In the genomic region with DNA sequence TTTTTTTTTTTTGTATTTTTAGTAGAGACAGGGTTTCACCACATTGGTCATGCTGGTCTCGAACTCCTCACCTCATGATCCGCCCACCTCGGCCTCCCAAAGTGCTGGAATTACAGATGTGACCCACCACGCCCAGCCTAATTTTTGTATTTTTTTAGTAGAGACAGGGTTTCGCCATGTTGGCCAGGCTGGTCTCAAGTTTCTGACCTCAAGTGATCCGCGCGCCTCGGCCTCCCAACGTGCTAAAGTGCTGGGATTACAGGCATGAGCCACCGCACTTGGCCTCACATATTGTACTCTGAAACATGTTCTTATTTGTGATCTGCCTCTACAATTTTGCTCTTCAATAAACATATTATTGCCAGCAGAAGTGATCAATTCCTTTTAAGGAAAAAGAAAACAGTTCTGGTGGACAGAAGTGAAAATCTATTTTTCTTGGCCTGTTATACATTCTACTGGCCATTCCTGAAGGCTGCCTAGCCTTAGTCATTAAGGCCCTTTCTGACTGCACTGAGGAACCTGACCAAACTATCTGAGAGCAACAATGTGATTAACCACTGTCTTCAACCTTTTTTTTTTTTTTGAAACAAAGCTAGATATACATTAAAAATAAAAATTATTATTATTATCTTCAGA, we compare ENCODE assay signal across 17 cellular contexts. TPM values are rescaled to one million over a fixed set of nuclear protein-coding genes. Genes with fewer than 3 reads are reported as not detected.
A peak's percentile ranks its signal among the peaks of the same experiment; 100 is the strongest.
DNase-seq lines count a peak whose midpoint lies in the region; ATAC-seq and TF ChIP-seq lines count a peak whose summit lies in the region.
"Had no signal": no experiment of that assay in that cellular context is flagged by ENCODE, and none has a peak within 500 bp of the region (broad histone marks: within the 10 kb centered on the region; RNA-seq: fewer than 3 reads in every experiment).

No MANE protein-coding gene starts in this region.

- H3K9me2 ChIP-seq in GM23248 (ENCODE audit: insufficient read depth), result no peaks in the 10 kb centered on the region

- H3F3A ChIP-seq in GM23248 (ENCODE audit: insufficient read depth), result peaks cover 7% of the 10 kb centered on the region; the same call in 1 of the 2 replicates

- no peaks in the 10 kb centered on the region for H3K27me3 ChIP-seq in GM23248 (replicated peaks; ENCODE audit: insufficient read depth)
- no peaks in the 10 kb centered on the region for H3K27me3 ChIP-seq in brain microvascular endothelial cell (replicated peaks)
- no peaks in the 10 kb centered on the region for H3K27me3 ChIP-seq in testis
- H3K27me3 ChIP-seq: BLaER1 treated with 17β-estradiol and CSF1 and Interleukin-3, amounts not matched to agents 10 nM and 100 nM; sigmoid colon; stomach had no signal

- WGBS in GM23248 (ENCODE audit: low coverage in 1 of 2, low lambda C conversion rate in 2 of 2, missing lambda C conversion rate in 2 of 2), 2 experiments, result 92 to 93% methylated on average over 11 of the region's 11 CpGs
- WGBS in testis, 2 donors, result 79 to 87% methylated on average over 11 of the region's 11 CpGs

- in situ Hi-C loops in GM23248 (cut with MboI) (no loop called here), brain microvascular endothelial cell (cut with HindIII; ENCODE audit: low pct_ligation_motif_present, low sequenced_read_pairs) (no loop called here)

- H3K4me2 ChIP-seq in GM23248 (ENCODE audit: unreplicated experiment), result no peak overlapping the region
- H3K4me2 ChIP-seq: BLaER1 treated with 17β-estradiol and CSF1 and Interleukin-3, amounts not matched to agents 10 nM and 100 nM had no signal

- H3K27ac ChIP-seq in GM23248, result peak overlapping the region; percentile 3; the same call in 1 of the 2 replicates
- peak overlapping the region; percentile 92 for H3K27ac ChIP-seq in brain microvascular endothelial cell
- peak overlapping the region in 1 of 2 donors; percentile 41 for H3K27ac ChIP-seq in testis
- H3K27ac ChIP-seq: BLaER1 treated with 17β-estradiol and CSF1 and Interleukin-3, amounts not matched to agents 10 nM and 100 nM; sigmoid colon had no signal

- peak; percentile 81 for DNase-seq in GM23248
- peak; percentile 82 for DNase-seq in brain microvascular endothelial cell
- DNase-seq in islet precursor cell, result peak; percentile 16
- peak; percentile 28 for DNase-seq in testis
- DNase-seq in activated gamma-delta T cell (lab: John Stamatoyannopoulos, UW), result no peak
- DNase-seq: activated CD8-positive, alpha-beta T cell treated with anti-CD3 and anti-CD28 coated beads for 36 hours; NCI-H1436; NCI-H774; OCI-M1; SIG-M5; sigmoid colon; stimulated activated CD4-positive, alpha-beta T cell treated with anti-CD3 and anti-CD28 coated beads, Interleukin-2, amount 100 ng/mL, for 48 hours; stomach had no signal

- ATAC-seq in GM21619 (IDR thresholded peaks at IDR 0.05; ENCODE audit: unreplicated experiment), result no peak
- no peak for ATAC-seq in GM21381 (IDR thresholded peaks at IDR 0.05; ENCODE audit: unreplicated experiment)
- ATAC-seq in HG02623 (IDR thresholded peaks at IDR 0.05; ENCODE audit: unreplicated experiment), result no peak
- ATAC-seq: activated CD8-positive, alpha-beta T cell treated with anti-CD3 and anti-CD28 coated beads for 36 hours had no signal

- no peak overlapping the region for H3K9ac ChIP-seq in GM23248

- H3K9me3 ChIP-seq in GM23248 (ENCODE audit: low read depth) (no peaks in the 10 kb centered on the region), testis (no peaks in the 10 kb centered on the region)
- H3K9me3 ChIP-seq: BLaER1 treated with 17β-estradiol and CSF1 and Interleukin-3, amounts not matched to agents 10 nM and 100 nM; sigmoid colon; stomach had no signal

- H3K36me3 ChIP-seq in GM23248 (ENCODE audit: low read depth) (peaks cover 79% of the 10 kb centered on the region), brain microvascular endothelial cell (replicated peaks) (peaks cover 83% of the 10 kb centered on the region), testis (ENCODE audit: low read depth, missing control alignments) (no peaks in the 10 kb centered on the region)

- H3K4me1 ChIP-seq in GM23248 (ENCODE audit: insufficient read depth) (peaks cover 7% of the 10 kb centered on the region; the same call in 1 of the 2 replicates), testis (peaks cover 8% of the 10 kb centered on the region)
- H3K4me1 ChIP-seq: BLaER1 treated with 17β-estradiol and CSF1 and Interleukin-3, amounts not matched to agents 10 nM and 100 nM; sigmoid colon; stomach had no signal

- TF ChIP-seq POLR2A in testis (IDR thresholded peaks at IDR 0.05), result no peak

- H3K4me3 ChIP-seq in GM23248, result no peak overlapping the region
- H3K4me3 ChIP-seq in brain microvascular endothelial cell (ENCODE audit: low read depth, low read length), result no peak overlapping the region
- H3K4me3 ChIP-seq in testis, result no peak overlapping the region
- H3K4me3 ChIP-seq: BLaER1 treated with 17β-estradiol and CSF1 and Interleukin-3, amounts not matched to agents 10 nM and 100 nM; sigmoid colon; stomach had no signal

- no peaks in the 10 kb centered on the region for H4K20me1 ChIP-seq in GM23248 (ENCODE audit: insufficient read depth)

- no peak overlapping the region for H2AFZ ChIP-seq in GM23248

- peaks cover 76% of the 10 kb centered on the region for H3K79me2 ChIP-seq in GM23248 (ENCODE audit: insufficient read depth)

- intact Hi-C loops in testis (cut with DNase I; ENCODE audit: low total_unique reads), result no loop called here

- no peak for TF ChIP-seq CTCF in brain microvascular endothelial cell (IDR thresholded peaks at IDR 0.05; ENCODE audit: low read depth, low read length, missing control alignments)
- no peak for TF ChIP-seq CTCF in testis (IDR thresholded peaks at IDR 0.05)

RNA-seq across cellular contexts. Expression of a gene that starts 36.1 kb away (rescaled TPM):
- total RNA-seq in GM23248 (2014; rRNA removed; shearing (Covaris generic)), result 213 and 287 TPM in 2 replicates
- polyA plus RNA-seq in GM23248 (2016; fragmentation: Nextera tagmentation; extraction: Ambion mirVana), result 187 and 191 TPM in 2 replicates
- 100 to 1,000 TPM; 105 to 123 TPM for total RNA-seq in testis
- 74.8 TPM for polyA plus RNA-seq in testis (ENCODE audit: insufficient read depth, low read depth, low replicate concordance)

RNA-seq across cellular contexts. Expression of a gene that starts 54.4 kb away (rescaled TPM):
- 42.7 and 43.0 TPM in 2 replicates for total RNA-seq in GM23248 (2014; rRNA removed; shearing (Covaris generic))
- 55.5 and 56.1 TPM in 2 replicates for polyA plus RNA-seq in GM23248 (2016; fragmentation: Nextera tagmentation; extraction: Ambion mirVana)
- total RNA-seq in testis, result 10 to 100 TPM; 33.1 to 38.0 TPM
- 46.9 TPM for polyA plus RNA-seq in testis (ENCODE audit: insufficient read depth, low read depth, low replicate concordance)
